In genomic region chr9:35733109-35733541, GRCh38 we compare ENCODE assay signal across 8 cellular contexts. TPM values are rescaled to one million over a fixed set of nuclear protein-coding genes. Genes with fewer than 3 reads are reported as not detected.
DNase-seq lines count a peak whose midpoint lies in the region; ATAC-seq and TF ChIP-seq lines count a peak whose summit lies in the region.

No MANE protein-coding gene starts in this region.

- no peaks in the 10 kb centered on the region for H3K9me3 ChIP-seq in endodermal cell (ENCODE audit: control insufficient read depth, low read length)
- no peaks in the 10 kb centered on the region for H3K9me3 ChIP-seq in naive thymus-derived CD4-positive, alpha-beta T cell (ENCODE audit: control insufficient read depth in 2 of 3, low read length in 3 of 3)

- no peaks in the 10 kb centered on the region for H3K9me3 Mint-ChIP-seq in endodermal cell
- no peaks in the 10 kb centered on the region for H3K9me3 Mint-ChIP-seq in naive thymus-derived CD4-positive, alpha-beta T cell

- TF ChIP-seq CTCF in endodermal cell (conservative IDR thresholded peaks at IDR 0.05) = no peak

- H3K4me3 Mint-ChIP-seq in endodermal cell = no peak overlapping the region
- H3K4me3 Mint-ChIP-seq in naive thymus-derived CD4-positive, alpha-beta T cell = peak overlapping the region in 5 of 10 donors; percentile 87 to 97 (median 94)

- no peak for ATAC-seq in naive thymus-derived CD4-positive, alpha-beta T cell
- no peak for ATAC-seq in HG03378 (IDR thresholded peaks at IDR 0.05; ENCODE audit: unreplicated experiment)

- peak overlapping the region; percentile 82 for H3K9ac ChIP-seq in endodermal cell (ENCODE audit: extremely low read depth, low read length, poor library complexity, severe bottlenecking)

- in situ Hi-C loops in SK-MEL-5 (cut with HindIII; ENCODE audit: low pct_unique_long_range_greater_than_20kb, low sequenced_read_pairs) = no loop called here

- H3K27me3 ChIP-seq in endodermal cell (ENCODE audit: control insufficient read depth, insufficient read depth, low read length, poor library complexity, severe bottlenecking) = no peaks in the 10 kb centered on the region
- no peaks in the 10 kb centered on the region for H3K27me3 ChIP-seq in naive thymus-derived CD4-positive, alpha-beta T cell (ENCODE audit: control insufficient read depth in 2 of 2, insufficient read depth in 2 of 2, low read length in 2 of 2)

- H3K27ac Mint-ChIP-seq in endodermal cell = peak overlapping the region; percentile 97
- H3K27ac Mint-ChIP-seq in naive thymus-derived CD4-positive, alpha-beta T cell = peak overlapping the region in 6 of 9 donors; percentile 80 to 96 (median 92)

- WGBS in endodermal cell (ENCODE audit: insufficient coverage in 1 of 2, insufficient read length in 1 of 2), 2 experiments = 8% methylated on average over 3 of the region's 3 CpGs; no CpG with 5 or more reads in 1 of the 2 experiments

- peak; percentile 52 for DNase-seq in NCI-H2171 treated with DMSO at 0.1 percent for 48 hours (lab: John Stamatoyannopoulos, UW)
- no peak for DNase-seq in NCI-H2171 (lab: John Stamatoyannopoulos, UW)
- no peak for DNase-seq in Jurkat, Clone E6-1 (ENCODE audit: low read depth, low spot score)
- DNase-seq in SK-MEL-5 (ENCODE audit: low read depth, low spot score) = peak; percentile 59
- DNase-seq in endodermal cell = peak; percentile 88
- peak in 1 of 9 donors; percentile 13 for DNase-seq in naive thymus-derived CD4-positive, alpha-beta T cell
- DNase-seq in dedifferentiated amniotic fluid mesenchymal stem cell (ENCODE audit: extremely low spot score) = no peak

- CTCF ChIA-PET in naive thymus-derived CD4-positive, alpha-beta T cell (lab: Charles Lee) = interaction anchor here (0.6 to 4.8 kb wide), 12 partner anchors 8 to 178 kb away, joined by 3 to 28 read pairs (median 4); partner anchors contain the start of genes CCDC107, GBA2, RGP1 and RMRP

- peak overlapping the region; percentile 83 for H3K27ac ChIP-seq in endodermal cell (ENCODE audit: low read depth, low read length)
- peak overlapping the region; percentile 93 for H3K27ac ChIP-seq in naive thymus-derived CD4-positive, alpha-beta T cell (ENCODE audit: low read depth, low read length)

- no peaks in the 10 kb centered on the region for H3K27me3 Mint-ChIP-seq in endodermal cell (ENCODE audit: insufficient read depth)
- H3K27me3 Mint-ChIP-seq in naive thymus-derived CD4-positive, alpha-beta T cell = no peaks in the 10 kb centered on the region

- peak overlapping the region; percentile 66 for H3K4me3 ChIP-seq in Jurkat, Clone E6-1 (ENCODE audit: low read length)
- peak overlapping the region; percentile 97 for H3K4me3 ChIP-seq in endodermal cell (ENCODE audit: low read length)
- H3K4me3 ChIP-seq in naive thymus-derived CD4-positive, alpha-beta T cell (ENCODE audit: low read length) = peak overlapping the region; percentile 98

- intact Hi-C loops in naive thymus-derived CD4-positive, alpha-beta T cell (cut with micrococcal nuclease) = loop anchor here (2.0 to 10.0 kb wide), 4 partner anchors 248 to 1086 kb away; partner anchors contain the start of genes CCL27 (in 1 of the 2) and GALT (in 1 of the 2)

- POLR2A ChIA-PET in naive thymus-derived CD4-positive, alpha-beta T cell (lab: Charles Lee) = interaction anchor here (0.8 to 7.2 kb wide), 11 partner anchors 9 to 129 kb away, joined by 3 to 89 read pairs (median 11); partner anchors contain the start of genes CCDC107, GBA2, RGP1 and RMRP

- peaks cover 41% of the 10 kb centered on the region for H3K36me3 ChIP-seq in endodermal cell (ENCODE audit: control insufficient read depth, insufficient read depth, low read length)
- H3K36me3 ChIP-seq in naive thymus-derived CD4-positive, alpha-beta T cell (ENCODE audit: control insufficient read depth in 2 of 3, insufficient read depth in 3 of 3, low read length in 3 of 3) = peaks cover 5 to 30% (median 7%) of the 10 kb centered on the region in 3 experiments

- H3K36me3 Mint-ChIP-seq in endodermal cell (ENCODE audit: low read depth) = peaks cover 26% of the 10 kb centered on the region
- H3K36me3 Mint-ChIP-seq in naive thymus-derived CD4-positive, alpha-beta T cell = peaks cover 0 to 14% (median 8%) of the 10 kb centered on the region in 5 donors

- peaks cover 8% of the 10 kb centered on the region for H3K4me1 ChIP-seq in endodermal cell (ENCODE audit: control insufficient read depth, insufficient read depth, low read length)
- H3K4me1 ChIP-seq in naive thymus-derived CD4-positive, alpha-beta T cell (ENCODE audit: control insufficient read depth in 2 of 2, insufficient read depth in 2 of 2, low read length in 2 of 2) = peaks cover 48 to 52% of the 10 kb centered on the region in 2 donors

- peaks cover 14% of the 10 kb centered on the region for H3K4me1 Mint-ChIP-seq in endodermal cell
- H3K4me1 Mint-ChIP-seq in naive thymus-derived CD4-positive, alpha-beta T cell = peaks cover 20 to 34% (median 22%) of the 10 kb centered on the region in 7 donors

RNA-seq across cellular contexts. Expression of gene CREB3, which starts 0.7 kb away (rescaled TPM):
- 35.3 TPM for polyA plus RNA-seq in Jurkat, Clone E6-1 (2012; ENCODE audit: insufficient read depth, insufficient read length)
- total RNA-seq in SK-MEL-5 (2014; rRNA removed; shearing (Covaris generic)) = 21.8 and 27.2 TPM in 2 replicates
- polyA plus RNA-seq in SK-MEL-5 (2015; cell fraction: cytosol; rRNA removed) = 19.7 and 28.1 TPM in 2 replicates
- polyA plus RNA-seq in SK-MEL-5 (2015; cell fraction: nucleus; rRNA removed) = 4.6 and 9.3 TPM in 2 replicates
- total RNA-seq in endodermal cell = 10 to 100 TPM; 28.1 to 33.6 TPM
- 31.0 TPM for polyA plus RNA-seq in endodermal cell (2013, experiment 1 of 2)
- 28.4 TPM for polyA plus RNA-seq in endodermal cell (2013, experiment 2 of 2)
- total RNA-seq in naive thymus-derived CD4-positive, alpha-beta T cell = 10 to 100 TPM; 13.4 to 22.1 (median 20.9) TPM
- polyA plus RNA-seq in naive thymus-derived CD4-positive, alpha-beta T cell = 10 to 100 TPM; 33.2 to 40.2 TPM

RNA-seq across cellular contexts. Expression of gene TLN1, which starts 1.1 kb away (rescaled TPM):
- 84.3 TPM for polyA plus RNA-seq in Jurkat, Clone E6-1 (2012; ENCODE audit: insufficient read depth, insufficient read length)
- total RNA-seq in SK-MEL-5 (2014; rRNA removed; shearing (Covaris generic)) = 58.0 and 66.8 TPM in 2 replicates
- polyA plus RNA-seq in SK-MEL-5 (2015; cell fraction: cytosol; rRNA removed) = 99.8 and 150 TPM in 2 replicates
- polyA plus RNA-seq in SK-MEL-5 (2015; cell fraction: nucleus; rRNA removed) = 65.7 and 82.8 TPM in 2 replicates
- total RNA-seq in endodermal cell = 100 to 1,000 TPM; 117 to 123 TPM
- 48.3 TPM for polyA plus RNA-seq in endodermal cell (2013, experiment 1 of 2)
- polyA plus RNA-seq in endodermal cell (2013, experiment 2 of 2) = 50.9 TPM
- 100 to 1,000 TPM; 191 to 369 (median 241) TPM for total RNA-seq in naive thymus-derived CD4-positive, alpha-beta T cell
- 100 to 1,000 TPM in 1 of 2 donors, 10 to 100 TPM in 1; 33.8 to 112 TPM for polyA plus RNA-seq in naive thymus-derived CD4-positive, alpha-beta T cell

RNA-seq across cellular contexts. Expression of gene GBA2, which starts 15.9 kb away (rescaled TPM):
- 45.1 TPM for polyA plus RNA-seq in Jurkat, Clone E6-1 (2012; ENCODE audit: insufficient read depth, insufficient read length)
- 32.1 and 37.1 TPM in 2 replicates for total RNA-seq in SK-MEL-5 (2014; rRNA removed; shearing (Covaris generic))
- polyA plus RNA-seq in SK-MEL-5 (2015; cell fraction: cytosol; rRNA removed) = 42.0 and 47.2 TPM in 2 replicates
- 415 and 442 TPM in 2 replicates for polyA plus RNA-seq in SK-MEL-5 (2015; cell fraction: nucleus; rRNA removed)
- total RNA-seq in endodermal cell = 100 to 1,000 TPM; 107 to 117 TPM
- polyA plus RNA-seq in endodermal cell (2013, experiment 1 of 2) = 73.2 TPM
- polyA plus RNA-seq in endodermal cell (2013, experiment 2 of 2) = 61.5 TPM
- 10 to 100 TPM; 22.7 to 55.4 (median 49.9) TPM for total RNA-seq in naive thymus-derived CD4-positive, alpha-beta T cell
- 10 to 100 TPM; 18.0 to 24.3 TPM for polyA plus RNA-seq in naive thymus-derived CD4-positive, alpha-beta T cell

RNA-seq across cellular contexts. Expression of gene RGP1, which starts 16.0 kb away (rescaled TPM):
- polyA plus RNA-seq in Jurkat, Clone E6-1 (2012; ENCODE audit: insufficient read depth, insufficient read length) = 11.4 TPM
- total RNA-seq in SK-MEL-5 (2014; rRNA removed; shearing (Covaris generic)) = 12.2 and 12.4 TPM in 2 replicates
- polyA plus RNA-seq in SK-MEL-5 (2015; cell fraction: cytosol; rRNA removed) = 17.7 and 18.9 TPM in 2 replicates
- polyA plus RNA-seq in SK-MEL-5 (2015; cell fraction: nucleus; rRNA removed) = 22.9 and 29.8 TPM in 2 replicates
- 10 to 100 TPM; 24.6 to 30.1 TPM for total RNA-seq in endodermal cell
- 21.1 TPM for polyA plus RNA-seq in endodermal cell (2013, experiment 1 of 2)
- polyA plus RNA-seq in endodermal cell (2013, experiment 2 of 2) = 20.2 TPM
- 10 to 100 TPM; 21.2 to 28.8 (median 23.3) TPM for total RNA-seq in naive thymus-derived CD4-positive, alpha-beta T cell
- 1 to 10 TPM; 8.8 to 9.1 TPM for polyA plus RNA-seq in naive thymus-derived CD4-positive, alpha-beta T cell

RNA-seq across cellular contexts. Expression of gene MSMP, which starts 21.0 kb away (rescaled TPM):
- polyA plus RNA-seq in Jurkat, Clone E6-1 (2012; ENCODE audit: insufficient read depth, insufficient read length) = not detected
- total RNA-seq in SK-MEL-5 (2014; rRNA removed; shearing (Covaris generic)) = not detected in 2 replicates
- not detected in 2 replicates for polyA plus RNA-seq in SK-MEL-5 (2015; cell fraction: cytosol; rRNA removed)
- polyA plus RNA-seq in SK-MEL-5 (2015; cell fraction: nucleus; rRNA removed) = not detected in 2 replicates
- under 1 TPM in 1 of 2 donors, not detected in 1; 0.66 TPM for total RNA-seq in endodermal cell
- polyA plus RNA-seq in endodermal cell (2013, experiment 1 of 2) = not detected
- not detected for polyA plus RNA-seq in endodermal cell (2013, experiment 2 of 2)
- total RNA-seq in naive thymus-derived CD4-positive, alpha-beta T cell = under 1 TPM in 3 of 5 experiments, not detected in 2; 0.48 to 0.84 (median 0.61) TPM
- not detected for polyA plus RNA-seq in naive thymus-derived CD4-positive, alpha-beta T cell

Comparison
In these comparisons a context has a peak if more than half of its experiments do, and no peak if none do; other contexts are left out.
1. DNase-seq: peak in NCI-H2171 treated with DMSO at 0.1 percent for 48 hours (single experiment), SK-MEL-5 (single experiment) and endodermal cell (single experiment); none in NCI-H2171 (single experiment), Jurkat, Clone E6-1 (single experiment) and dedifferentiated amniotic fluid mesenchymal stem cell (single experiment).
2. Peak in every context shown above with its lines, with median percentiles within 50 percentile points of each other: H3K4me3 ChIP-seq.